Comparison of ENCODE assay signal across 8 cellular contexts in genomic region chr12:122980192-122981035, GRCh38. TPM values are rescaled to one million over a fixed set of nuclear protein-coding genes. Genes with fewer than 3 reads are reported as not detected.
DNase-seq lines count a peak whose midpoint lies in the region; ATAC-seq and TF ChIP-seq lines count a peak whose summit lies in the region.

Gene ARL6IP4, plus strand, starts transcription at chr12:122980681. Its CDS starts 459 bp downstream, at chr12:122981140.

- no peak for TF ChIP-seq CTCF in left lung (IDR thresholded peaks at IDR 0.05)

- H3K36me3 Mint-ChIP-seq in activated CD4-positive, alpha-beta T cell treated with anti-CD3 and anti-CD28 coated beads, Interleukin-2, amount 10 ng/mL, durations not matched to agents 24 days and 14 days (ENCODE audit: low read depth), result peaks cover 33% of the 10 kb centered on the region
- H3K36me3 Mint-ChIP-seq in dendritic cell treated with granulocyte-macrophage colony-stimulating factor and Interleukin-4, amounts not matched to agents 40 ng/mL and 50 ng/mL, for 4 days (ENCODE audit: low read depth), result peaks cover 80% of the 10 kb centered on the region

- H3K36me3 ChIP-seq in left lung, result peaks cover 0 to 45% of the 10 kb centered on the region in 2 donors

- peak within 1 kb of the TSS; percentile 86 for H3K27ac Mint-ChIP-seq in activated CD4-positive, alpha-beta T cell treated with anti-CD3 and anti-CD28 coated beads, Interleukin-2, amount 10 ng/mL, durations not matched to agents 24 days and 14 days
- peak within 1 kb of the TSS; percentile 96 for H3K27ac Mint-ChIP-seq in dendritic cell treated with granulocyte-macrophage colony-stimulating factor and Interleukin-4, amounts not matched to agents 40 ng/mL and 50 ng/mL, for 4 days

- H3K9me3 Mint-ChIP-seq in activated CD4-positive, alpha-beta T cell treated with anti-CD3 and anti-CD28 coated beads, Interleukin-2, amount 10 ng/mL, durations not matched to agents 24 days and 14 days, result no peaks in the 10 kb centered on the region
- no peaks in the 10 kb centered on the region for H3K9me3 Mint-ChIP-seq in dendritic cell treated with granulocyte-macrophage colony-stimulating factor and Interleukin-4, amounts not matched to agents 40 ng/mL and 50 ng/mL, for 4 days

- peak within 1 kb of the TSS; percentile 84 to 91 for H3K27ac ChIP-seq in left lung

- intact Hi-C loops in activated CD4-positive, alpha-beta T cell treated with anti-CD3 and anti-CD28 coated beads, Interleukin-2, amount 10 ng/mL, durations not matched to agents 24 days and 14 days (cut with micrococcal nuclease), result loop anchor here (5.0 kb wide), 1 partner anchor 602 kb away; the partner anchor contains the start of gene TMED2
- intact Hi-C loops in dendritic cell treated with granulocyte-macrophage colony-stimulating factor and Interleukin-4, amounts not matched to agents 40 ng/mL and 50 ng/mL, for 4 days (cut with micrococcal nuclease), result loop anchor here (5.0 kb wide), 1 partner anchor 252 kb away; the partner anchor contains the start of genes MPHOSPH9 and MTRFR
- intact Hi-C loops in left lung (cut with DNase I), result loop anchor here in 1 of 2 donors (5.0 kb wide), 1 partner anchor 257 kb away; no protein-coding TSS in a partner anchor

- peaks cover 37% of the 10 kb centered on the region for H3K4me1 Mint-ChIP-seq in activated CD4-positive, alpha-beta T cell treated with anti-CD3 and anti-CD28 coated beads, Interleukin-2, amount 10 ng/mL, durations not matched to agents 24 days and 14 days
- peaks cover 90% of the 10 kb centered on the region for H3K4me1 Mint-ChIP-seq in dendritic cell treated with granulocyte-macrophage colony-stimulating factor and Interleukin-4, amounts not matched to agents 40 ng/mL and 50 ng/mL, for 4 days (ENCODE audit: low read depth)

- H3K9me3 ChIP-seq in left lung, result no peaks in the 10 kb centered on the region

- H3K4me3 Mint-ChIP-seq in activated CD4-positive, alpha-beta T cell treated with anti-CD3 and anti-CD28 coated beads, Interleukin-2, amount 10 ng/mL, durations not matched to agents 24 days and 14 days, result peak within 1 kb of the TSS; percentile 94
- H3K4me3 Mint-ChIP-seq in dendritic cell treated with granulocyte-macrophage colony-stimulating factor and Interleukin-4, amounts not matched to agents 40 ng/mL and 50 ng/mL, for 4 days, result peak within 1 kb of the TSS; percentile 95

- H3K4me1 ChIP-seq in left lung, result peaks cover 57 to 87% of the 10 kb centered on the region in 2 donors

- DNase-seq in DMS 273 (lab: John Stamatoyannopoulos, UW; ENCODE audit: unreplicated experiment) (peak; percentile 82), DMS 273 treated with DMSO at 0.1 percent for 48 hours (lab: John Stamatoyannopoulos, UW) (no peak), NCI-H2171 treated with DMSO at 0.1 percent for 48 hours (lab: John Stamatoyannopoulos, UW) (peak; percentile 71), left lung (peak; percentile 64 to 94)
- DNase-seq in activated CD4-positive, alpha-beta T cell treated with anti-CD3 and anti-CD28 coated beads, Interleukin-2, amount 10 ng/mL, durations not matched to agents 24 days and 14 days, result peak; percentile 91
- DNase-seq in stimulated activated CD4-positive, alpha-beta T cell treated with anti-CD3 and anti-CD28 coated beads, Interleukin-4, amount 100 ng/mL, for 24 hours, result peak; percentile 63

- H3K4me3 ChIP-seq in left lung, result peak within 1 kb of the TSS; percentile 99

- ATAC-seq in HG02623 (IDR thresholded peaks at IDR 0.05; ENCODE audit: unreplicated experiment) (peak; percentile 59), left lung (peak; percentile 82)

- no peaks in the 10 kb centered on the region for H3K27me3 ChIP-seq in left lung

- no peaks in the 10 kb centered on the region for H3K27me3 Mint-ChIP-seq in activated CD4-positive, alpha-beta T cell treated with anti-CD3 and anti-CD28 coated beads, Interleukin-2, amount 10 ng/mL, durations not matched to agents 24 days and 14 days
- no peaks in the 10 kb centered on the region for H3K27me3 Mint-ChIP-seq in dendritic cell treated with granulocyte-macrophage colony-stimulating factor and Interleukin-4, amounts not matched to agents 40 ng/mL and 50 ng/mL, for 4 days

RNA-seq across cellular contexts. Expression of gene ARL6IP4, which starts in this region (rescaled TPM):
- total RNA-seq in activated CD4-positive, alpha-beta T cell treated with anti-CD3 and anti-CD28 coated beads, Interleukin-2, amount 10 ng/mL, durations not matched to agents 24 days and 14 days, result 150 and 160 TPM in 2 replicates
- 100 to 1,000 TPM; 122 to 133 TPM for total RNA-seq in left lung
